Comparison of ENCODE assay signal across 14 cellular contexts in the genomic region with DNA sequence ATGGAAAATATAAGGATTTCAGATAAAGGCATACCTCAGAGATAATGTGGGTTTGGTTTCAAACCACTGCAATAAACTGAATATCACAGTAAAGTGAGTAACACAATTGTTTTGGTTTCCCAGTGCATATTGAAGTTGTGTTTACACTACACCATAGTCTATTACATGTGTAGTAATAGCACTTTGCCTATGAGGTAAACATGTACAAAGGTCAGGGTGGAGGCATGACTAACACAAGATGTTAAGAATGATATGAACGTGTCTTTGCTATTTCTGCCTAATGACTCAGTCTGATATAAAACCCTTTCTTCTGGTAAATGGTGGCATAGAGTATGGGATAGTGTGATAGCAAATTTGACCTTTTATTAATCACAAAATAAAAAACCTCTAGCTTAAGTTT.
DNase-seq lines count a peak whose midpoint lies in the region; ATAC-seq, FAIRE-seq and TF ChIP-seq lines count a peak whose summit lies in the region.
"Had no signal": no experiment of that assay in that cellular context is flagged by ENCODE, and none has a peak within 500 bp of the region (broad histone marks: within the 10 kb centered on the region; RNA-seq: fewer than 3 reads in every experiment).

No MANE protein-coding gene starts in this region.

- H4K8ac ChIP-seq in mesenchymal stem cell (ENCODE audit: low read length), result no peak overlapping the region

- H3K9ac ChIP-seq in endothelial cell of umbilical vein (replicated peaks; ENCODE audit: extremely low read depth, insufficient read depth, low read length), result peak overlapping the region; percentile 45
- H3K9ac ChIP-seq in mesenchymal stem cell (ENCODE audit: low read length), result no peak overlapping the region

- POLR2A ChIA-PET in endothelial cell of umbilical vein (lab: Charles Lee), result no interaction called here

- ATAC-seq in GM18907 (IDR thresholded peaks at IDR 0.05; ENCODE audit: unreplicated experiment), result no peak
- ATAC-seq: WTC11 had no signal

- peak overlapping the region; percentile 80 for H3K27ac ChIP-seq in endothelial cell of umbilical vein (ENCODE audit: insufficient read depth, low read depth, low read length)
- no peak overlapping the region for H3K27ac ChIP-seq in mesenchymal stem cell (ENCODE audit: low read length, poor library complexity, severe bottlenecking)
- H3K27ac ChIP-seq: thoracic aorta had no signal

- H3K4me1 ChIP-seq in endothelial cell of umbilical vein (ENCODE audit: control insufficient read depth, extremely low read depth, insufficient read depth, low read length), result peaks cover 6% of the 10 kb centered on the region
- peaks cover 7% of the 10 kb centered on the region for H3K4me1 ChIP-seq in mesenchymal stem cell (ENCODE audit: control insufficient read depth, insufficient read depth, low read depth, low read length)

- H3K79me1 ChIP-seq in mesenchymal stem cell (replicated peaks; ENCODE audit: low read length, poor library complexity, severe bottlenecking), result no peaks in the 10 kb centered on the region

- no peak overlapping the region for H2BK120ac ChIP-seq in mesenchymal stem cell (ENCODE audit: low read depth, low read length)

- no peaks in the 10 kb centered on the region for H4K20me1 ChIP-seq in endothelial cell of umbilical vein (replicated peaks; ENCODE audit: control insufficient read depth, extremely low read depth, insufficient read depth, low read length)

- DNase-seq in DMS53 treated with DMSO at 0.1 percent for 48 hours (lab: John Stamatoyannopoulos, UW; ENCODE audit: unreplicated experiment), result peak; percentile 31
- peak; percentile 92 for DNase-seq in M059J (ENCODE audit: low read depth)
- peak; percentile 90 for DNase-seq in endothelial cell of umbilical vein (ENCODE audit: low read depth, low spot score)
- DNase-seq in mesenchymal stem cell, result peak; percentile 97
- DNase-seq in NCI-H2227 (lab: John Stamatoyannopoulos, UW; ENCODE audit: unreplicated experiment), result no peak
- no peak for DNase-seq in activated naive CD4-positive, alpha-beta T cell treated with anti-CD3 and anti-CD28 coated beads, Interleukin-2, amount 10 ng/mL, durations not matched to agents 7 days and 5 days
- no peak for DNase-seq in NCI-H1694 treated with DMSO at 0.1 percent for 48 hours (lab: John Stamatoyannopoulos, UW)
- DNase-seq: NCI-H2081 treated with DMSO at 0.1 percent for 48 hours, retina had no signal

- H3K36me3 Mint-ChIP-seq in activated naive CD4-positive, alpha-beta T cell treated with anti-CD3 and anti-CD28 coated beads, Interleukin-2, amount 10 ng/mL, durations not matched to agents 7 days and 5 days, result no peaks in the 10 kb centered on the region
- H3K36me3 Mint-ChIP-seq: IgD-negative memory B cell had no signal

- WGBS in mesenchymal stem cell, result 0% methylated on average over 1 of the region's 1 CpG

- H3K4me1 Mint-ChIP-seq in activated naive CD4-positive, alpha-beta T cell treated with anti-CD3 and anti-CD28 coated beads, Interleukin-2, amount 10 ng/mL, durations not matched to agents 7 days and 5 days, result no peaks in the 10 kb centered on the region

- BruUV-seq in endothelial cell of umbilical vein (replicated peaks; lab: Mats Ljungman, UMichigan), result no TSS peak

- CTCF ChIA-PET in endothelial cell of umbilical vein (lab: Charles Lee), result no interaction called here
- CTCF ChIA-PET in activated naive CD4-positive, alpha-beta T cell treated with anti-CD3 and anti-CD28 coated beads, Interleukin-2, amount 10 ng/mL, durations not matched to agents 7 days and 5 days (lab: Charles Lee), result no interaction called here

- H3K4me3 Mint-ChIP-seq in activated naive CD4-positive, alpha-beta T cell treated with anti-CD3 and anti-CD28 coated beads, Interleukin-2, amount 10 ng/mL, durations not matched to agents 7 days and 5 days, result no peak overlapping the region
- H3K4me3 Mint-ChIP-seq: IgD-negative memory B cell, WTC11 had no signal

- no peak overlapping the region for H2AK5ac ChIP-seq in mesenchymal stem cell (ENCODE audit: low read length, severe bottlenecking)

- H3K4me3 ChIP-seq in endothelial cell of umbilical vein (replicated peaks in 1 of 3; ENCODE audit: insufficient read depth in 1 of 3, low read depth in 1 of 3, low read length in 3 of 3) (no peak overlapping the region), mesenchymal stem cell (ENCODE audit: insufficient read depth in 1 of 2, low read depth in 1 of 2, low read length in 2 of 2) (no peak overlapping the region)
- H3K4me3 ChIP-seq: thoracic aorta had no signal

- H3K36me3 ChIP-seq in endothelial cell of umbilical vein (ENCODE audit: control insufficient read depth in 2 of 2, extremely low read depth in 1 of 2, insufficient read depth in 2 of 2, low read length in 2 of 2), result no peaks in the 10 kb centered on the region
- H3K36me3 ChIP-seq in mesenchymal stem cell (ENCODE audit: control insufficient read depth in 1 of 2, insufficient read depth in 2 of 2, low read depth in 1 of 2, low read length in 2 of 2), result no peaks in the 10 kb centered on the region
- H3K36me3 ChIP-seq: thoracic aorta had no signal

- no peak overlapping the region for H2BK5ac ChIP-seq in mesenchymal stem cell (ENCODE audit: low read depth, low read length, poor library complexity, severe bottlenecking)

- H3K4me2 ChIP-seq in endothelial cell of umbilical vein (ENCODE audit: insufficient read depth, low read length), result no peak overlapping the region
- no peak overlapping the region for H3K4me2 ChIP-seq in mesenchymal stem cell (ENCODE audit: low read length, poor library complexity, severe bottlenecking)

- H2BK12ac ChIP-seq in mesenchymal stem cell (ENCODE audit: low read length in 2 of 2), result no peak overlapping the region

- no peak overlapping the region for H3K14ac ChIP-seq in mesenchymal stem cell (ENCODE audit: low read length in 2 of 2)

- H3K27me3 ChIP-seq in endothelial cell of umbilical vein (ENCODE audit: control insufficient read depth in 2 of 2, insufficient read depth in 2 of 2, low read length in 2 of 2), result no peaks in the 10 kb centered on the region
- H3K27me3 ChIP-seq in mesenchymal stem cell (ENCODE audit: control insufficient read depth in 1 of 2, insufficient read depth in 1 of 2, low read length in 2 of 2), result no peaks in the 10 kb centered on the region

- H3K9me3 Mint-ChIP-seq in activated naive CD4-positive, alpha-beta T cell treated with anti-CD3 and anti-CD28 coated beads, Interleukin-2, amount 10 ng/mL, durations not matched to agents 7 days and 5 days, result peaks cover 11% of the 10 kb centered on the region

- no peak overlapping the region for H2BK15ac ChIP-seq in mesenchymal stem cell (ENCODE audit: low read depth, poor library complexity, severe bottlenecking)

- no peak for TF ChIP-seq POLR2A in endothelial cell of umbilical vein (IDR thresholded peaks at IDR 0.05; ENCODE audit: low read depth, low read length)

- no peaks in the 10 kb centered on the region for H3K79me2 ChIP-seq in endothelial cell of umbilical vein (ENCODE audit: control insufficient read depth, insufficient read depth, low read length)

- no peaks in the 10 kb centered on the region for H3K9me1 ChIP-seq in endothelial cell of umbilical vein (replicated peaks; ENCODE audit: control insufficient read depth, extremely low read depth, insufficient read depth, low read length)

- FAIRE-seq in endothelial cell of umbilical vein (lab: Jason Lieb, UNC), result peak; percentile 91
- FAIRE-seq: D721Med had no signal

- no peak overlapping the region for H3K18ac ChIP-seq in mesenchymal stem cell (ENCODE audit: low read depth in 1 of 2, low read length in 2 of 2)

- H3K23ac ChIP-seq in mesenchymal stem cell (ENCODE audit: low read length in 2 of 2), result no peak overlapping the region

- no peaks in the 10 kb centered on the region for H3K9me3 ChIP-seq in endothelial cell of umbilical vein (replicated peaks; ENCODE audit: control insufficient read depth, insufficient read depth, low read length)
- H3K9me3 ChIP-seq in mesenchymal stem cell (ENCODE audit: control insufficient read depth, low read length), result peaks cover 8% of the 10 kb centered on the region
- H3K9me3 ChIP-seq: thoracic aorta had no signal

- no peak overlapping the region for H4K91ac ChIP-seq in mesenchymal stem cell (ENCODE audit: low read length)

- H3K4ac ChIP-seq in mesenchymal stem cell (ENCODE audit: low read depth in 1 of 2, low read length in 2 of 2), result no peak overlapping the region

- no peak for TF ChIP-seq CTCF in endothelial cell of umbilical vein (IDR thresholded peaks at IDR 0.05; ENCODE audit: extremely low read depth in 1 of 2, insufficient read depth in 1 of 2, low read depth in 1 of 2, low read length in 2 of 2)

- intact Hi-C loops in endothelial cell of umbilical vein (cut with micrococcal nuclease), result no loop called here

- H3K27ac Mint-ChIP-seq in activated naive CD4-positive, alpha-beta T cell treated with anti-CD3 and anti-CD28 coated beads, Interleukin-2, amount 10 ng/mL, durations not matched to agents 7 days and 5 days, result no peak overlapping the region
- H3K27ac Mint-ChIP-seq: WTC11 had no signal

- H3K27me3 Mint-ChIP-seq in activated naive CD4-positive, alpha-beta T cell treated with anti-CD3 and anti-CD28 coated beads, Interleukin-2, amount 10 ng/mL, durations not matched to agents 7 days and 5 days, result no peaks in the 10 kb centered on the region
- H3K27me3 Mint-ChIP-seq: IgD-negative memory B cell had no signal

- dilution Hi-C loops in endothelial cell of umbilical vein (cut with MboI; ENCODE audit: extremely low pct_ligation_motif_present, low sequenced_read_pairs), result no loop called here

- H2AFZ ChIP-seq in endothelial cell of umbilical vein (ENCODE audit: low read depth, low read length), result no peak overlapping the region
- H2AFZ ChIP-seq in mesenchymal stem cell (ENCODE audit: low read depth, low read length), result no peak overlapping the region

TF ChIP-seq in endothelial cell of umbilical vein, 7 proteins besides CTCF, POLR2A, EP300 and RAD21:
- TF ChIP-seq, protein P1, sequence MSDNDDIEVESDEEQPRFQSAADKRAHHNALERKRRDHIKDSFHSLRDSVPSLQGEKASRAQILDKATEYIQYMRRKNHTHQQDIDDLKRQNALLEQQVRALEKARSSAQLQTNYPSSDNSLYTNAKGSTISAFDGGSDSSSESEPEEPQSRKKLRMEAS (IDR thresholded peaks at IDR 0.05; ENCODE audit: insufficient read depth, insufficient read length), result no peak
- TF ChIP-seq MYC (IDR thresholded peaks at IDR 0.05; ENCODE audit: low read depth, low read length) (no peak), FOS (IDR thresholded peaks at IDR 0.05; ENCODE audit: borderline replicate concordance, insufficient read depth, low read length) (peak; percentile 97), GATA2 (IDR thresholded peaks at IDR 0.05; ENCODE audit: insufficient read depth, insufficient read length, low read depth, low read length) (peak; percentile 94), POLR2AphosphoS5 (IDR thresholded peaks at IDR 0.05; ENCODE audit: insufficient read depth, low read depth, low read length) (peak; percentile 59), JUN (IDR thresholded peaks at IDR 0.05; ENCODE audit: borderline replicate concordance, insufficient read depth, insufficient read length, low read depth) (peak; percentile 96), EZH2 (IDR thresholded peaks at IDR 0.05; ENCODE audit: borderline replicate concordance, low read depth, low read length, severe bottlenecking) (no peak)

Comparison
In these comparisons a context has a peak if more than half of its experiments do, and no peak if none do; other contexts are left out.
1. DNase-seq: peak in DMS53 treated with DMSO at 0.1 percent for 48 hours (single experiment), M059J (single experiment), endothelial cell of umbilical vein (single experiment) and mesenchymal stem cell (single experiment); none in NCI-H2227 (single experiment), activated naive CD4-positive, alpha-beta T cell treated with anti-CD3 and anti-CD28 coated beads, Interleukin-2, amount 10 ng/mL, durations not matched to agents 7 days and 5 days (single experiment) and NCI-H1694 treated with DMSO at 0.1 percent for 48 hours (single experiment).